11 cellular contexts compared by ENCODE assay signal in the genomic region with DNA sequence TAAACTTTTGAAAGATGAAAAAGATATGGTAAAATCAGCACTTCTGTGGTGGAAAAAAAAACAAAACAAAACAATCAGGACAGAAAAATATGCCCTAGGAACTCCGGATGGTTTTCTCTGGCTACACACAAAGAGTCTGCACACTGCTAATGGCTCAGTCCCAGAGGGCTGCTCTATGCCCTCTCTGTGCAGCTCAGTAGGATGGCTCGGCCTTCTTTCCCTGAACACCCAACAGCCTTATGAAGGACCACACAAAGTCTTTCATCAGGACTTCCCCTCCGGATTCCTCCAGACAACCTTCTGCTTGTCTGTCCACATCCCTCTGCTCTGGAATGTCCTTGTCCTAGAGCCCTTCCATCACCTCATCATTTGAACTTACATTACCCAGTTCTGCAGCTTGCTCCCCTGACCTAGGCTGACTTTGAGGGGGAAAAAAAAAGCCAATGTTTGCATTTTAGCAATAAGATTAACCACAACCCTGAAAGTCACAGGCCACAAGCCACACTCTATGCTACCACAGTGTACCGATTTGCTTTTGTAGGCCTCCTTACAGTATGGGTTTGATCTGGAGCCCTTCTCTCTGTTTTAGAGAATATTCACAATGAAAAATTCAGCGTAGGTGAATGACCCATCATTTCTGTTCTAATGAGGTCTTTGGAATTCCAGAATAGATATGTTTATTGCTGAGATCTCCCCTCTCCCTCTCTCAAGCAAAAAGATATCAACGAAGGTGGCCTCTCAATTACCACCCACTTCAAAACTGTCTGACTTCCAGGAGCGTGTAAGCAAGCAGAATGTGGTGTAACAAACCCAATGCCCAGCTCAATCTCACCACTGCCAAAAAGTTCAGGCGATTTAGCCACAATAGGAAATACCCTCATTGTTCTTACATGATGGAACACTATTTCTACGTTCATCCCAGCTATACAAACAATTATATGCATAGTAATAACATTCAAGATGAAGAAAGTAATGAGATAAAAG.
DNase-seq lines count a peak whose midpoint lies in the region; ATAC-seq, FAIRE-seq and TF ChIP-seq lines count a peak whose summit lies in the region.
"Had no signal": no experiment of that assay in that cellular context is flagged by ENCODE, and none has a peak within 500 bp of the region (broad histone marks: within the 10 kb centered on the region; RNA-seq: fewer than 3 reads in every experiment).

No MANE protein-coding gene starts in this region.

- H3K9me3 Mint-ChIP-seq in CD4-positive, alpha-beta memory T cell, result peaks cover 4 to 50% (median 23%) of the 10 kb centered on the region in 8 donors

- H3K27ac Mint-ChIP-seq in CD4-positive, alpha-beta memory T cell, result no peak overlapping the region

- H3K79me2 ChIP-seq in GM12878 (ENCODE audit: control insufficient read depth, insufficient read depth, low read length), result no peaks in the 10 kb centered on the region

- H3K9ac ChIP-seq in GM12878 (ENCODE audit: control insufficient read depth, insufficient read depth, low read length), result no peak overlapping the region

- TF ChIP-seq RAD21 in GM12878 (IDR thresholded peaks at IDR 0.05; ENCODE audit: insufficient read depth, low read depth, low read length), result no peak

- peak overlapping the region; percentile 17; the same call in 1 of the 2 replicates for H3K4me3 ChIP-seq in GM12878
- H3K4me3 ChIP-seq in CD4-positive, alpha-beta memory T cell (ENCODE audit: low read length in 2 of 2), result no peak overlapping the region
- H3K4me3 ChIP-seq: gastroesophageal sphincter had no signal

- peak; percentile 68 for DNase-seq in GM12878 (ENCODE audit: low read depth, low spot score)
- no peak for DNase-seq in SKM-1 (lab: John Stamatoyannopoulos, UW; ENCODE audit: unreplicated experiment)
- DNase-seq in CD4-positive, alpha-beta memory T cell, result no peak
- DNase-seq in D341Med (ENCODE audit: low spot score), result no peak
- DNase-seq in GOT3 (lab: John Stamatoyannopoulos, UW), result no peak
- DNase-seq: NCI-H2107 had no signal

- no peak overlapping the region for H2AFZ ChIP-seq in GM12878 (ENCODE audit: control insufficient read depth, low read depth, low read length)

- H3K4me1 Mint-ChIP-seq in CD4-positive, alpha-beta memory T cell, result peaks cover 10 to 22% (median 16%) of the 10 kb centered on the region in 4 donors

- no peak for TF ChIP-seq CTCF in GM12878 (IDR thresholded peaks at IDR 0.05 in 2 of 3, conservative IDR thresholded peaks at IDR 0.05 in 1 of 3; ENCODE audit: control insufficient read depth in 2 of 3, extremely low read depth in 1 of 3, insufficient read depth in 1 of 3, low read depth in 3 of 3, low read length in 3 of 3)

- ATAC-seq in GM18519 (IDR thresholded peaks at IDR 0.05; ENCODE audit: low FRiP score, unreplicated experiment) (peak; percentile 77), GM19468 (IDR thresholded peaks at IDR 0.05; ENCODE audit: extremely low read depth, unreplicated experiment) (peak; percentile 32), HG03159 (IDR thresholded peaks at IDR 0.05; ENCODE audit: unreplicated experiment) (peak; percentile 70), GM12878 (peak; percentile 94)
- ATAC-seq: gastroesophageal sphincter had no signal

- no peaks in the 10 kb centered on the region for H3K27me3 Mint-ChIP-seq in CD4-positive, alpha-beta memory T cell

- in situ Hi-C loops in GM12878 (cut with MboI), result no loop called here

- BruUV-seq in GM12878 (replicated peaks; lab: Mats Ljungman, UMichigan), result no TSS peak

- SMC1A ChIA-PET in GM12878 (lab: Charles Lee; ENCODE audit: uncharacterized antibody, unreplicated experiment), result interaction anchor here (0.9 to 1.6 kb wide), 4 partner anchors 10 to 310 kb away, joined by 3 to 4 read pairs (median 3); no protein-coding TSS in a partner anchor

- H3K36me3 ChIP-seq in GM12878 (ENCODE audit: control insufficient read depth in 2 of 2, insufficient read depth in 2 of 2, low read length in 1 of 2), result no peaks in the 10 kb centered on the region
- H3K36me3 ChIP-seq in CD4-positive, alpha-beta memory T cell (ENCODE audit: insufficient read depth, low read length), result no peaks in the 10 kb centered on the region
- H3K36me3 ChIP-seq: gastroesophageal sphincter had no signal

- TF ChIP-seq EP300 in GM12878 (IDR thresholded peaks at IDR 0.05; ENCODE audit: borderline replicate concordance in 1 of 2, control insufficient read depth in 1 of 2, low read depth in 2 of 2, low read length in 2 of 2), result peak in 1 of 2 experiments; percentile 50; a peak in 1 of 4 replicates

- TF ChIP-seq POLR2A in GM12878 (IDR thresholded peaks at IDR 0.05; ENCODE audit: low read depth, low read length), result no peak

- peaks cover 8% of the 10 kb centered on the region for H3K9me3 ChIP-seq in GM12878 (replicated peaks; ENCODE audit: control insufficient read depth, insufficient read depth, low read length)
- no peaks in the 10 kb centered on the region for H3K9me3 ChIP-seq in CD4-positive, alpha-beta memory T cell (ENCODE audit: control insufficient read depth in 1 of 2, low read length in 2 of 2)

- FAIRE-seq in GM12878 (lab: Jason Lieb, UNC), result peak; percentile 87
- FAIRE-seq: urothelium cell line had no signal

- no peak overlapping the region for H3K27ac ChIP-seq in GM12878 (ENCODE audit: control insufficient read depth, insufficient read depth)
- no peak overlapping the region for H3K27ac ChIP-seq in CD4-positive, alpha-beta memory T cell (ENCODE audit: low read depth, low read length)
- H3K27ac ChIP-seq: gastroesophageal sphincter had no signal

- no peaks in the 10 kb centered on the region for H3K27me3 ChIP-seq in GM12878 (replicated peaks in 1 of 2; ENCODE audit: control insufficient read depth in 2 of 2, insufficient read depth in 2 of 2, low read length in 1 of 2)
- H3K27me3 ChIP-seq in CD4-positive, alpha-beta memory T cell (ENCODE audit: insufficient read depth, low read length), result no peaks in the 10 kb centered on the region
- H3K27me3 ChIP-seq: gastroesophageal sphincter had no signal

- 30% methylated on average over 9 of the region's 9 CpGs for WGBS in GM12878 (ENCODE audit: insufficient coverage, insufficient replicate concordance, low lambda C conversion rate, missing lambda C conversion rate)

- intact Hi-C loops in GM12878 (cut with micrococcal nuclease; ENCODE audit: unreplicated experiment), result loop anchor here (5.0 kb wide), 1 partner anchor 124 kb away; no protein-coding TSS in a partner anchor
- intact Hi-C loops in CD4-positive, alpha-beta memory T cell (cut with micrococcal nuclease), result no loop called here

- CTCF ChIA-PET in GM12878 (lab: Yijun Ruan, JAX), result interaction anchor here (1.0 to 1.3 kb wide), 2 partner anchors 23 to 32 kb away, joined by 3 to 5 read pairs; no protein-coding TSS in a partner anchor
- CTCF ChIA-PET in CD4-positive, alpha-beta memory T cell (lab: Charles Lee; ENCODE audit: partially characterized antibody), result no interaction called here

- H3K4me3 Mint-ChIP-seq in CD4-positive, alpha-beta memory T cell, result peak overlapping the region in 4 of 8 donors; percentile 0 to 39 (median 14)

- RAD21 ChIA-PET in GM12878 (lab: Charles Lee; ENCODE audit: unreplicated experiment), result no interaction called here

- no peaks in the 10 kb centered on the region for H4K20me1 ChIP-seq in GM12878 (ENCODE audit: control insufficient read depth, insufficient read depth)

- H3K4me2 ChIP-seq in GM12878 (ENCODE audit: control insufficient read depth, insufficient read depth), result peak overlapping the region; percentile 54; the same call in 1 of the 2 replicates

- peaks cover 21 to 35% of the 10 kb centered on the region in 2 donors for H3K36me3 Mint-ChIP-seq in CD4-positive, alpha-beta memory T cell

- POLR2A ChIA-PET in GM12878 (lab: Charles Lee), result no interaction called here
- POLR2A ChIA-PET in CD4-positive, alpha-beta memory T cell (lab: Charles Lee; ENCODE audit: partially characterized antibody), result no interaction called here

- H3K4me1 ChIP-seq in GM12878 (ENCODE audit: control insufficient read depth, insufficient read depth, low read length), result peaks cover 24% of the 10 kb centered on the region
- H3K4me1 ChIP-seq in CD4-positive, alpha-beta memory T cell (ENCODE audit: insufficient read depth, low read length), result no peaks in the 10 kb centered on the region
- H3K4me1 ChIP-seq: gastroesophageal sphincter had no signal

TF ChIP-seq in GM12878, 131 proteins besides CTCF, POLR2A, EP300 and RAD21 (continues in another document):
- TF ChIP-seq TBL1XR1 (IDR thresholded peaks at IDR 0.05; ENCODE audit: low read depth, low read length) (peak; percentile 50; the same call in 1 of the 2 replicates), BCL11A (IDR thresholded peaks at IDR 0.05; ENCODE audit: low read depth, low read length) (peak; percentile 48; the same call in 1 of the 2 replicates), MEF2A (IDR thresholded peaks at IDR 0.05; ENCODE audit: insufficient read depth, low read depth, low read length) (0 out of 2 replicates have a peak, but pooled peaks have one; percentile 15), PAX8 (IDR thresholded peaks at IDR 0.05) (no peak), ZBED1 (IDR thresholded peaks at IDR 0.05; ENCODE audit: borderline replicate concordance) (no peak), KAT2A (conservative IDR thresholded peaks at IDR 0.05; ENCODE audit: control insufficient read depth, low read depth, low read length) (no peak), SIX5 (IDR thresholded peaks at IDR 0.05; ENCODE audit: low read depth, low read length, severe bottlenecking) (no peak), POU2F2 (IDR thresholded peaks at IDR 0.05; ENCODE audit: borderline replicate concordance, low read depth, low read length) (peak; percentile 83; the same call in 2 of the 3 replicates), MTA3 (IDR thresholded peaks at IDR 0.05; ENCODE audit: borderline replicate concordance, low read length) (peak; percentile 44; the same call in 1 of the 2 replicates), CBFB (IDR thresholded peaks at IDR 0.05; ENCODE audit: low read depth) (peak; percentile 87; the same call in 1 of the 2 replicates), NR2C1 (IDR thresholded peaks at IDR 0.05) (no peak), POLR2AphosphoS5 (IDR thresholded peaks at IDR 0.05; ENCODE audit: low read length) (no peak), FOXM1 (IDR thresholded peaks at IDR 0.05; ENCODE audit: low read depth, low read length) (peak; percentile 49; the same call in 1 of the 2 replicates), BHLHE40 (IDR thresholded peaks at IDR 0.05; ENCODE audit: borderline replicate concordance in 1 of 2, low read depth in 2 of 2, low read length in 1 of 2) (peak; percentile 27 to 58; a peak in 3 of 4 replicates), ESRRA (IDR thresholded peaks at IDR 0.05; ENCODE audit: low read length) (no peak), NR2F1 (conservative IDR thresholded peaks at IDR 0.05) (peak; percentile 65; the same call in 1 of the 2 replicates), HDGF (IDR thresholded peaks at IDR 0.05) (no peak), RB1 (IDR thresholded peaks at IDR 0.05; ENCODE audit: borderline replicate concordance) (no peak), ZNF217 (IDR thresholded peaks at IDR 0.05) (no peak), ZNF384 (IDR thresholded peaks at IDR 0.05; ENCODE audit: borderline replicate concordance, low read depth, low read length) (peak; percentile 71; the same call in 1 of the 2 replicates), RUNX3 (IDR thresholded peaks at IDR 0.05; ENCODE audit: low read length) (peak; percentile 98)

Comparison
In these comparisons a context has a peak if more than half of its experiments do, and no peak if none do; other contexts are left out.
1. ATAC-seq: peak in every context shown above with its lines; median percentile 94 in GM12878; 77 in GM18519; 70 in HG03159; 32 in GM19468.